ENCODE assay signal across 8 cellular contexts in the genomic region with DNA sequence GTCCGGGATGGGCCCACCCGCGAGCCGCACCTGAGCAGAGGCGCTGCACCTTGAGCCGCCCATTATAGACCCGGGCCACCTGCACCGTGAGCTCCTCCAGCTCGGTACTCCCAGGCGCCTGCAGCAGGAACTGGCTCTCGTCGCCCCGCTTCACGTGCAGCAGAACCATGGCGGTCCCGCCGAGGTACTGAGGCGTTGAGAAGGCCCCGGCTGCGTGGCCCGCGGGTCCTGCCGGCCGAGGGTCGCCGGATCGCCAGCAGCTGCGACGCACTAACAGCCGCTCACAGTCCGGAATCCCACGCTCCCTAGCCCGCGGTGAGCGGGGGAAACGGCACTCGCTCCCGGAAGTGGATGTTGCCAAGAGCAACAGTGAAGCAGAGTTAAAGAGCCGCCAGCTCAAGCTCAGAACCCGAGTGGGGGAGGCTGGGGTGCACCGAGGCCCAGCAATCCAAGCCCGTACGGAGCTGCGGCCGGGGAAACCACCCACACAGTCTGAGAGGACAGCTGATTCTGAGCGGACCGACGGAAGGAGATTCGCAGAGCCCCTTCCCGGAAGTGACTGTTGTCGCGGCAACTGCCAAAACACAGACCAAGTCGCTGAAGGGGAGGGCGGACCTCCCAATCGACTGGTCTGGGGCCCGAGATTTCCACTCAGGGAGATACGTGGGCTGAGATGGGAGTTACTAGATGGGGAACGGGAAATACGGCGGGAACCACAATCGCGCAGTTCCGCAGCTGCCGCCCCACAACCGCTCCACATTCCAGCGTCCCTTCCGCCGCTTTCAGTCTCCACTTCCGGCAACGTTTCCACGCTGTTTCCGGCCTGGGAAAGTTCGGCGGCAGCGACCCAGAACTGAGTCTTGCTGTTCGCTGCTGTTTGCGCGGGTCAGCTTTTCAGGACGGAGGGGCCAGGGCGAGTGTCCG. TPM values are rescaled to one million over a fixed set of nuclear protein-coding genes. Genes with fewer than 3 reads are reported as not detected.
DNase-seq lines count a peak whose midpoint lies in the region; ATAC-seq and TF ChIP-seq lines count a peak whose summit lies in the region.

Gene CFAP298 (minus strand): TSS at position 303 of the 924 bp plus-strand sequence. CDS start 134 bp downstream, at position 169.

- no peaks in the 10 kb centered on the region for H3K27me3 ChIP-seq in colonic mucosa
- H3K27me3 ChIP-seq in layer of hippocampus (ENCODE audit: control insufficient read depth, insufficient read depth, low read length): no peaks in the 10 kb centered on the region

- no peaks in the 10 kb centered on the region for H3K9me3 ChIP-seq in colonic mucosa

- H3K27ac ChIP-seq in colonic mucosa: peak within 1 kb of the TSS; percentile 84
- H3K27ac ChIP-seq in layer of hippocampus (ENCODE audit: low read depth, low read length): peak within 1 kb of the TSS; percentile 91

- peak; percentile 73 for TF ChIP-seq POLR2A in GM19193 (IDR thresholded peaks at IDR 0.05; ENCODE audit: extremely low read depth, insufficient read depth, insufficient read length)

- ATAC-seq in HG03439 (IDR thresholded peaks at IDR 0.05; ENCODE audit: unreplicated experiment): peak; percentile 97

- TF ChIP-seq CTCF in colonic mucosa (IDR thresholded peaks at IDR 0.05): no peak

- DNase-seq in Ammon's horn (ENCODE audit: low spot score) (peak; percentile 95), NCI-H524 treated with DMSO at 0.1 percent for 48 hours (lab: John Stamatoyannopoulos, UW) (peak; percentile 81), colonic mucosa (peak; percentile 89)
- peak; percentile 91 for DNase-seq in activated CD4-positive, alpha-beta T cell treated with anti-CD3 and anti-CD28 coated beads for 48 hours
- peak; percentile 69 to 70 for DNase-seq in stimulated activated CD4-positive, alpha-beta T cell treated with anti-CD3 and anti-CD28 coated beads, Interleukin-1b, Interleukin-23, amount 100 ng/mL, for 4 hours (ENCODE audit: low read depth in 2 of 2)

- peak within 1 kb of the TSS; percentile 87 to 97 for H3K9ac ChIP-seq in colonic mucosa (ENCODE audit: low read depth in 2 of 2, low read length in 2 of 2)

- peak within 1 kb of the TSS; percentile 75 for H3K4me3 ChIP-seq in colonic mucosa

- intact Hi-C loops in colonic mucosa (cut with DNase I): no loop called here

- no peaks in the 10 kb centered on the region for H3K36me3 ChIP-seq in colonic mucosa

- H3K4me1 ChIP-seq in colonic mucosa: no peaks in the 10 kb centered on the region

RNA-seq across cellular contexts. Expression of gene CFAP298, which starts in this region (rescaled TPM):
- 10 to 100 TPM; 27.5 to 55.8 TPM for total RNA-seq in colonic mucosa

Comparison
In these comparisons a context has a peak if more than half of its experiments do, and no peak if none do; other contexts are left out.
1. Peak in every context shown above with its lines: DNase-seq, ATAC-seq, H3K4me3 ChIP-seq and H3K27ac ChIP-seq.